Comparison of ENCODE assay signal across 22 cellular contexts in genomic region chr7:104124469-104124868, GRCh38.
DNase-seq lines count a peak whose midpoint lies in the region; ATAC-seq and TF ChIP-seq lines count a peak whose summit lies in the region.
"Had no signal": no experiment of that assay in that cellular context is flagged by ENCODE, and none has a peak within 500 bp of the region (broad histone marks: within the 10 kb centered on the region; RNA-seq: fewer than 3 reads in every experiment).

No MANE protein-coding gene starts in this region.

- no peaks in the 10 kb centered on the region for H3K4me1 Mint-ChIP-seq in activated naive CD4-positive, alpha-beta T cell treated with anti-CD3 and anti-CD28 coated beads for 36 hours (ENCODE audit: low read depth)
- peaks cover 11% of the 10 kb centered on the region for H3K4me1 Mint-ChIP-seq in mesothelial cell of epicardium
- H3K4me1 Mint-ChIP-seq: CD4-positive, CD25-positive, alpha-beta regulatory T cell had no signal

- no peaks in the 10 kb centered on the region for H3K79me1 ChIP-seq in mesendoderm (ENCODE audit: low read length)

- no peaks in the 10 kb centered on the region for H3K27me3 ChIP-seq in mesendoderm (ENCODE audit: insufficient read depth, low read length, poor library complexity)
- H3K27me3 ChIP-seq: BLaER1 had no signal

- H3K27me3 Mint-ChIP-seq in activated naive CD4-positive, alpha-beta T cell treated with anti-CD3 and anti-CD28 coated beads for 36 hours (ENCODE audit: low read depth), result no peaks in the 10 kb centered on the region
- no peaks in the 10 kb centered on the region for H3K27me3 Mint-ChIP-seq in mesothelial cell of epicardium (ENCODE audit: low read depth)
- H3K27me3 Mint-ChIP-seq: CD4-positive, CD25-positive, alpha-beta regulatory T cell had no signal

- no peak overlapping the region for H4K5ac ChIP-seq in mesendoderm (ENCODE audit: low read length)

- H3K36me3 ChIP-seq in mesendoderm (ENCODE audit: control insufficient read depth, insufficient read depth, low read length), result no peaks in the 10 kb centered on the region

- ATAC-seq in left ventricle myocardium superior, result no peak
- ATAC-seq: HCT116, HepG2 had no signal

- CTCF ChIA-PET in activated naive CD4-positive, alpha-beta T cell treated with anti-CD3 and anti-CD28 coated beads for 36 hours (lab: Charles Lee), result no interaction called here

- H3K9ac ChIP-seq in mesendoderm (ENCODE audit: low read length), result no peak overlapping the region
- H3K9ac ChIP-seq: BLaER1 had no signal

- H3K27ac ChIP-seq in mesendoderm (ENCODE audit: low read depth, low read length), result no peak overlapping the region
- H3K27ac ChIP-seq: BLaER1, SK-N-MC had no signal

- H3K56ac ChIP-seq in mesendoderm (ENCODE audit: low read length), result no peak overlapping the region

- H3K23ac ChIP-seq in mesendoderm (ENCODE audit: low read length), result no peak overlapping the region

- H3K4me3 Mint-ChIP-seq in activated naive CD4-positive, alpha-beta T cell treated with anti-CD3 and anti-CD28 coated beads for 36 hours, result no peak overlapping the region
- no peak overlapping the region for H3K4me3 Mint-ChIP-seq in mesothelial cell of epicardium

- no peaks in the 10 kb centered on the region for H3K4me1 ChIP-seq in mesendoderm (ENCODE audit: control insufficient read depth, low read depth, low read length)
- H3K4me1 ChIP-seq: BLaER1 had no signal

- peaks cover 13% of the 10 kb centered on the region for H3K9me3 Mint-ChIP-seq in activated naive CD4-positive, alpha-beta T cell treated with anti-CD3 and anti-CD28 coated beads for 36 hours
- H3K9me3 Mint-ChIP-seq in mesothelial cell of epicardium, result peaks cover 14% of the 10 kb centered on the region

- no CpG with 5 or more reads among the region's 3 CpGs for WGBS in mesendoderm (ENCODE audit: extremely low coverage, insufficient coverage, low lambda C conversion rate)

- no peak overlapping the region for H3K4ac ChIP-seq in mesendoderm (ENCODE audit: low read depth, low read length)

- peaks cover 38% of the 10 kb centered on the region for H3K36me3 Mint-ChIP-seq in activated naive CD4-positive, alpha-beta T cell treated with anti-CD3 and anti-CD28 coated beads for 36 hours (ENCODE audit: low read depth)
- peaks cover 24% of the 10 kb centered on the region for H3K36me3 Mint-ChIP-seq in mesothelial cell of epicardium

- no peak overlapping the region for H2BK15ac ChIP-seq in mesendoderm (replicated peaks; ENCODE audit: low read depth)

- H3K27ac Mint-ChIP-seq in activated naive CD4-positive, alpha-beta T cell treated with anti-CD3 and anti-CD28 coated beads for 36 hours, result no peak overlapping the region
- H3K27ac Mint-ChIP-seq in mesothelial cell of epicardium, result no peak overlapping the region
- H3K27ac Mint-ChIP-seq: CD4-positive, CD25-positive, alpha-beta regulatory T cell had no signal

- intact Hi-C loops in left ventricle myocardium superior (cut with micrococcal nuclease), result no loop called here
- intact Hi-C loops in activated naive CD4-positive, alpha-beta T cell treated with anti-CD3 and anti-CD28 coated beads for 36 hours (cut with micrococcal nuclease), result no loop called here

- H2AK5ac ChIP-seq in mesendoderm (ENCODE audit: low read length), result no peak overlapping the region

- no peak for TF ChIP-seq CTCF in foreskin fibroblast (IDR thresholded peaks at IDR 0.05; ENCODE audit: low read depth, low read length)
- no peak for TF ChIP-seq CTCF in mesothelial cell of epicardium (IDR thresholded peaks at IDR 0.05; ENCODE audit: unreplicated experiment)

- H3K79me2 ChIP-seq in mesendoderm (ENCODE audit: control insufficient read depth, insufficient read depth, low read length), result no peaks in the 10 kb centered on the region

- H4K8ac ChIP-seq in mesendoderm (ENCODE audit: low read depth, low read length), result no peak overlapping the region

- no peak overlapping the region for H3K4me2 ChIP-seq in mesendoderm (ENCODE audit: low read length)
- H3K4me2 ChIP-seq: BLaER1 had no signal

- DNase-seq in ELR (ENCODE audit: low read depth), result peak; percentile 68
- peak; percentile 48 for DNase-seq in SK-N-DZ (ENCODE audit: low spot score)
- DNase-seq in mesendoderm, result peak; percentile 37
- DNase-seq in left ventricle myocardium superior, result no peak
- no peak for DNase-seq in foreskin fibroblast
- no peak for DNase-seq in activated naive CD4-positive, alpha-beta T cell treated with anti-CD3 and anti-CD28 coated beads for 36 hours
- no peak for DNase-seq in mesothelial cell of epicardium (ENCODE audit: low spot score in 2 of 2, unreplicated experiment in 2 of 2)
- DNase-seq: CD4-positive, CD25-positive, alpha-beta regulatory T cell; DMS53; GF-D8; Karpas-422; MV-4-11; NCI-H1105 treated with DMSO at 0.1 percent for 48 hours; NCI-H2029; NCI-H446 treated with DMSO at 0.1 percent for 48 hours; NCI-H526; Right ventricle myocardium superior; RPMI8226 had no signal

- no peak overlapping the region for H3K4me3 ChIP-seq in mesendoderm (ENCODE audit: low read length)
- H3K4me3 ChIP-seq in foreskin fibroblast (ENCODE audit: low read depth in 1 of 2, low read length in 2 of 2), result no peak overlapping the region
- H3K4me3 ChIP-seq: BLaER1, SK-N-MC had no signal

- H3K18ac ChIP-seq in mesendoderm (ENCODE audit: low read length), result no peak overlapping the region

- H2BK5ac ChIP-seq in mesendoderm (ENCODE audit: low read length), result no peak overlapping the region

- H2BK120ac ChIP-seq in mesendoderm (ENCODE audit: low read depth, low read length), result no peak overlapping the region

Comparison
In these comparisons a context has a peak if more than half of its experiments do, and no peak if none do; other contexts are left out.
1. DNase-seq: peak in ELR (single experiment), SK-N-DZ (single experiment) and mesendoderm (single experiment); none in left ventricle myocardium superior (single experiment), foreskin fibroblast (0 of 2), activated naive CD4-positive, alpha-beta T cell treated with anti-CD3 and anti-CD28 coated beads for 36 hours (single experiment) and mesothelial cell of epicardium (0 of 2).